In genomic region chrX:81779701-81780100, GRCh38 we compare ENCODE assay signal across 28 cellular contexts.
"Had no signal": no experiment of that assay in that cellular context is flagged by ENCODE, and none has a peak within 500 bp of the region (broad histone marks: within the 10 kb centered on the region; RNA-seq: fewer than 3 reads in every experiment).

No MANE protein-coding gene starts in this region.

- H2AFZ ChIP-seq: parathyroid adenoma had no signal

- H3K9me3 Mint-ChIP-seq: stimulated activated naive CD8-positive, alpha-beta T cell treated with anti-CD3 and anti-CD28 coated beads, Interleukin-15, Interleukin-2, amounts not matched to agents 100 ng/mL and 50 ng/mL, for 24 hours had no signal

- H3K79me2 ChIP-seq: parathyroid adenoma had no signal

- H3K36me3 ChIP-seq: esophagus squamous epithelium, heart right ventricle, lower lobe of right lung, neutrophil, right atrium auricular region, thoracic aorta, tibial nerve, upper lobe of right lung, uterus had no signal

- H3K4me1 ChIP-seq: esophagus squamous epithelium, heart right ventricle, lower lobe of right lung, parathyroid adenoma, right atrium auricular region, tibial nerve, upper lobe of right lung, uterus had no signal

- ATAC-seq: heart right ventricle; left ventricle myocardium superior; lower lobe of right lung; natural killer cell; sciatic nerve; stimulated activated memory B cell treated with anti-CD40 and anti-IgM and Interleukin-4, amounts not matched to agents 10 μg/mL and 1 μg/mL and 100 μg/mL, for 72 hours; upper lobe of right lung had no signal

- FAIRE-seq: endothelial cell of umbilical vein, islet of Langerhans had no signal

- H3K27ac Mint-ChIP-seq: natural killer cell; progenitor cell of endocrine pancreas; stimulated activated memory B cell treated with anti-CD40 and anti-IgM and Interleukin-4, amounts not matched to agents 10 μg/mL and 1 μg/mL and 100 μg/mL, for 72 hours; stimulated activated naive CD8-positive, alpha-beta T cell treated with anti-CD3 and anti-CD28 coated beads, Interleukin-15, Interleukin-2, amounts not matched to agents 100 ng/mL and 50 ng/mL, for 24 hours had no signal

- H3K9ac ChIP-seq: parathyroid adenoma had no signal

- H3K9me3 ChIP-seq: esophagus squamous epithelium, heart right ventricle, lower lobe of right lung, neutrophil, right atrium auricular region, thoracic aorta, tibial nerve, upper lobe of right lung, uterus had no signal

- H3K4me3 Mint-ChIP-seq: natural killer cell; neural crest cell; stimulated activated memory B cell treated with anti-CD40 and anti-IgM and Interleukin-4, amounts not matched to agents 10 μg/mL and 1 μg/mL and 100 μg/mL, for 72 hours; stimulated activated naive CD8-positive, alpha-beta T cell treated with anti-CD3 and anti-CD28 coated beads, Interleukin-15, Interleukin-2, amounts not matched to agents 100 ng/mL and 50 ng/mL, for 24 hours had no signal

- H3K27me3 Mint-ChIP-seq: progenitor cell of endocrine pancreas; stimulated activated memory B cell treated with anti-CD40 and anti-IgM and Interleukin-4, amounts not matched to agents 10 μg/mL and 1 μg/mL and 100 μg/mL, for 72 hours; stimulated activated naive CD8-positive, alpha-beta T cell treated with anti-CD3 and anti-CD28 coated beads, Interleukin-15, Interleukin-2, amounts not matched to agents 100 ng/mL and 50 ng/mL, for 24 hours had no signal

- H3K4me3 ChIP-seq: coronary artery, esophagus squamous epithelium, heart right ventricle, lower lobe of right lung, right atrium auricular region, thoracic aorta, tibial nerve, upper lobe of right lung, uterus had no signal

- H3K27me3 ChIP-seq: esophagus squamous epithelium, heart right ventricle, neutrophil, right atrium auricular region, tibial nerve, upper lobe of right lung, uterus had no signal

- H3K4me1 Mint-ChIP-seq: natural killer cell; neural crest cell; stimulated activated memory B cell treated with anti-CD40 and anti-IgM and Interleukin-4, amounts not matched to agents 10 μg/mL and 1 μg/mL and 100 μg/mL, for 72 hours had no signal

- H3K36me3 Mint-ChIP-seq: natural killer cell; stimulated activated memory B cell treated with anti-CD40 and anti-IgM and Interleukin-4, amounts not matched to agents 10 μg/mL and 1 μg/mL and 100 μg/mL, for 72 hours had no signal

- DNase-seq: dermis blood vessel endothelial cell; effector memory CD4-positive, alpha-beta T cell; erythroblast; esophagus squamous epithelium; foreskin melanocyte; glutamatergic neuron; heart right ventricle; hippocampal formation; kidney glomerular epithelial cell; left ventricle myocardium superior; lower lobe of right lung; natural killer cell; stimulated activated CD4-positive, alpha-beta T cell treated with anti-CD3 and anti-CD28 coated beads, Interleukin-4, amount 100 ng/mL, for 4 hours; upper lobe of right lung; uterus had no signal

- H3K27ac ChIP-seq: coronary artery, esophagus squamous epithelium, heart right ventricle, lower lobe of right lung, neutrophil, parathyroid adenoma, right atrium auricular region, thoracic aorta, tibial nerve, upper lobe of right lung, uterus had no signal
